1 cellular context compared by ENCODE assay signal in the genomic region with DNA sequence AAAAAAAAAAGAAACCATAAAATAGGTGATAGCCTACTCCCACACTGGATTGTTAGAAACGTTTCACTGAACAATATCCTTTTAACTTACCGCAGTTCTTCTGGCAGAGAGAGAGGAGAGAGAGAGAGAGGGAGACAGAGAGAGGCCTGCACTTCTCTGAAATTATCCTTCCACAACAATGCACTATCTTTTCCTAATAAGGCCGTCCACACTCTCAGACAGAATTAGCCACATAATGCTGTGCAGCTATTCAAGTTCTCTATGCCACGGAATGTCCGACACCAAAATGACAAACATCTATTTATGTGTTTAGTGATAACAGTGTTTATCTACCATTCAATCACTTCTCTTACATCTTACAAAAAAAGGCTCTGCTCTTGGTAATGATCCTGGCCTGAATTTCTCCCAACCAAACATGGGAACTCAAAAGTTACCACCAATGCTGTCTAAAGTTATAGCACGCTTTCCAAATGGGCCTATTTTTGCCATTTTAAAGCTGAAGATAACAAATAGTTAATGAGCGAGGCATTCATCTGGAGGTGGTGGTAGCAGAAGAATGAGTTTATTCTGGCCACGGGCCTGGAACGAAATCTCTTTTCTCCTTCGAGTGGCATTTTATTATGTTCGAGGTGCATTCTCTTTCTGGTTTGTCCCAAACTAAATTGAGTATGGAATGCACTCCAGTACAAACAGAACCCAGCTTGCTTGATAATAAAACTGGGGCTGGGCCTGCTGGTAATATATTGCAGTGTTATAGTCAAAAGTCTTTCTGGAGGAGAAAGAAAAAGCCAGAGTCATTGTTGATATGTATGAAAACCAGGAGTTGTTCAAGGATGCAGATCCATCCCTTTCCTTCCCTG.
TF ChIP-seq lines count a peak whose summit lies in the region.

No MANE protein-coding gene starts in this region.

TF ChIP-seq in HEK293, 187 proteins besides CTCF, POLR2A, EP300 and RAD21 (continued from another document):
- TF ChIP-seq, protein P1, sequence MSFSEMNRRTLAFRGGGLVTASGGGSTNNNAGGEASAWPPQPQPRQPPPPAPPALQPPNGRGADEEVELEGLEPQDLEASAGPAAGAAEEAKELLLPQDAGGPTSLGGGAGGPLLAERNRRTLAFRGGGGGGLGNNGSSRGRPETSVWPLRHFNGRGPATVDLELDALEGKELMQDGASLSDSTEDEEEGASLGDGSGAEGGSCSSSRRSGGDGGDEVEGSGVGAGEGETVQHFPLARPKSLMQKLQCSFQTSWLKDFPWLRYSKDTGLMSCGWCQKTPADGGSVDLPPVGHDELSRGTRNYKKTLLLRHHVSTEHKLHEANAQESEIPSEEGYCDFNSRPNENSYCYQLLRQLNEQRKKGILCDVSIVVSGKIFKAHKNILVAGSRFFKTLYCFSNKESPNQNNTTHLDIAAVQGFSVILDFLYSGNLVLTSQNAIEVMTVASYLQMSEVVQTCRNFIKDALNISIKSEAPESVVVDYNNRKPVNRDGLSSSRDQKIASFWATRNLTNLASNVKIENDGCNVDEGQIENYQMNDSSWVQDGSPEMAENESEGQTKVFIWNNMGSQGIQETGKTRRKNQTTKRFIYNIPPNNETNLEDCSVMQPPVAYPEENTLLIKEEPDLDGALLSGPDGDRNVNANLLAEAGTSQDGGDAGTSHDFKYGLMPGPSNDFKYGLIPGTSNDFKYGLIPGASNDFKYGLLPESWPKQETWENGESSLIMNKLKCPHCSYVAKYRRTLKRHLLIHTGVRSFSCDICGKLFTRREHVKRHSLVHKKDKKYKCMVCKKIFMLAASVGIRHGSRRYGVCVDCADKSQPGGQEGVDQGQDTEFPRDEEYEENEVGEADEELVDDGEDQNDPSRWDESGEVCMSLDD (tag by site-specific recombination; IDR thresholded peaks at IDR 0.05), result no peak
- peak; percentile 61 for TF ChIP-seq FEZF1 (tag by site-specific recombination; IDR thresholded peaks at IDR 0.05)
- no peak for TF ChIP-seq ZNF529 (tag by site-specific recombination; IDR thresholded peaks at IDR 0.05; ENCODE audit: insufficient replicate concordance)
- TF ChIP-seq ZNF174 (tag by site-specific recombination; IDR thresholded peaks at IDR 0.05), result no peak
- no peak for TF ChIP-seq ZNF121 (tag by site-specific recombination; IDR thresholded peaks at IDR 0.05)
- no peak for TF ChIP-seq ZNF571 (tag by site-specific recombination; IDR thresholded peaks at IDR 0.05)
- TF ChIP-seq MYNN (tag by site-specific recombination; IDR thresholded peaks at IDR 0.05; ENCODE audit: borderline replicate concordance), result no peak
- TF ChIP-seq, protein P2, sequence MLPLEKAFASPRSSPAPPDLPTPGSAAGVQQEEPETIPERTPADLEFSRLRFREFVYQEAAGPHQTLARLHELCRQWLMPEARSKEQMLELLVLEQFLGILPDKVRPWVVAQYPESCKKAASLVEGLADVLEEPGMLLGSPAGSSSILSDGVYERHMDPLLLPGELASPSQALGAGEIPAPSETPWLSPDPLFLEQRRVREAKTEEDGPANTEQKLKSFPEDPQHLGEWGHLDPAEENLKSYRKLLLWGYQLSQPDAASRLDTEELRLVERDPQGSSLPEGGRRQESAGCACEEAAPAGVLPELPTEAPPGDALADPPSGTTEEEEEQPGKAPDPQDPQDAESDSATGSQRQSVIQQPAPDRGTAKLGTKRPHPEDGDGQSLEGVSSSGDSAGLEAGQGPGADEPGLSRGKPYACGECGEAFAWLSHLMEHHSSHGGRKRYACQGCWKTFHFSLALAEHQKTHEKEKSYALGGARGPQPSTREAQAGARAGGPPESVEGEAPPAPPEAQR (tag by site-specific recombination; IDR thresholded peaks at IDR 0.05), result no peak
- no peak for TF ChIP-seq ZNF660 (tag by site-specific recombination; IDR thresholded peaks at IDR 0.05)
- TF ChIP-seq ZNF654 (tag by site-specific recombination; IDR thresholded peaks at IDR 0.05; ENCODE audit: low read depth), result no peak
- TF ChIP-seq, protein P3, sequence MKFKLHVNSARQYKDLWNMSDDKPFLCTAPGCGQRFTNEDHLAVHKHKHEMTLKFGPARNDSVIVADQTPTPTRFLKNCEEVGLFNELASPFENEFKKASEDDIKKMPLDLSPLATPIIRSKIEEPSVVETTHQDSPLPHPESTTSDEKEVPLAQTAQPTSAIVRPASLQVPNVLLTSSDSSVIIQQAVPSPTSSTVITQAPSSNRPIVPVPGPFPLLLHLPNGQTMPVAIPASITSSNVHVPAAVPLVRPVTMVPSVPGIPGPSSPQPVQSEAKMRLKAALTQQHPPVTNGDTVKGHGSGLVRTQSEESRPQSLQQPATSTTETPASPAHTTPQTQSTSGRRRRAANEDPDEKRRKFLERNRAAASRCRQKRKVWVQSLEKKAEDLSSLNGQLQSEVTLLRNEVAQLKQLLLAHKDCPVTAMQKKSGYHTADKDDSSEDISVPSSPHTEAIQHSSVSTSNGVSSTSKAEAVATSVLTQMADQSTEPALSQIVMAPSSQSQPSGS (tag by site-specific recombination; IDR thresholded peaks at IDR 0.05; ENCODE audit: low read depth), result no peak
- no peak for TF ChIP-seq ZSCAN30 (tag by site-specific recombination; IDR thresholded peaks at IDR 0.05)
